1 cellular context compared by ENCODE assay signal in genomic region chr16:89958068-89958467, GRCh38.
TF ChIP-seq lines count a peak whose summit lies in the region.

No MANE protein-coding gene starts in this region.

TF ChIP-seq in GM23338, 12 proteins besides CTCF, POLR2A, EP300 and RAD21 (continued from another document):
- TF ChIP-seq ZNF462 (CRISPR knock-in tag; IDR thresholded peaks at IDR 0.05) (no peak), NANOG (IDR thresholded peaks at IDR 0.05; ENCODE audit: borderline replicate concordance) (no peak), POLR2AphosphoS5 (IDR thresholded peaks at IDR 0.05; ENCODE audit: low read depth) (no peak), REST (IDR thresholded peaks at IDR 0.05; ENCODE audit: unreplicated experiment) (no peak), EZH2 (IDR thresholded peaks at IDR 0.05; ENCODE audit: low read depth, unreplicated experiment) (no peak)
